8 cellular contexts compared by ENCODE assay signal in the genomic region with DNA sequence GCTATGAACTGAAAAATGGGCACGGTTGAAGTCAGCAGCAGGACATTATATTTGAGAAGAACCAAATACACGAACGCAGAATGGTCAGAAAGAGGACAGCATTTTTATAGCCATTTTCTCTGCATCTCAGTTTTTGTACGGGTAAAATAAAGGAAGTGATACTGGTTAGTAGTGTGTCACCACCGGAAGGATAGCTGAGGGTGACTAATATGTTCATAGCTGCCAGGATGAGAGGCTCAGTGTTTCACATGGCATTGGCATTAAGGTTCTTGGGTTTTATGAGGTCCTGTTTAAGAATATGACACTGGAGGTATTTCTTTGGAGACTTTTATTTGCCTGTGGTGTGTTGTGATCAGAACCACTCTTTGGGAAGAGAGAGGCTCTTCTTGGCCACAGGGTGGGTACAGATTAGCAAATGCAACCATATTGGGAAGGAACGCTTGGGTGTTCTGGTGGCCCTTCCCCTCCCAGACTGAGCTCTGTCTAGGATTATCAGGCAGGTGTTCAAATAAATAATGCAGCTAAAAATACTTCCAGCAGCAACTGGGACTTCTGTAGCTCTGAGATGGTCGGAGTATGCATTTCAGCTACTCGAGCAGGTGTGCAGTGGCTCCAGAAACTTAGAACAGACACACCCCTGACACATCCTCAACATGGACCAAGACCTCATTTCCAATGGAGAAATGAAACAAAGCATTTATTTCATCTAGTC.
DNase-seq lines count a peak whose midpoint lies in the region; ATAC-seq, FAIRE-seq and TF ChIP-seq lines count a peak whose summit lies in the region.

No MANE protein-coding gene starts in this region.

- no peak for TF ChIP-seq CTCF in RWPE1 (conservative IDR thresholded peaks at IDR 0.05; ENCODE audit: low read depth)

- H3K27ac ChIP-seq in RWPE1 (no peak overlapping the region), substantia nigra (ENCODE audit: low read depth, low read length, poor library complexity, severe bottlenecking) (no peak overlapping the region)

- peak overlapping the region; percentile 61 to 77 for H3K27ac Mint-ChIP-seq in natural killer cell treated with Interleukin-12 subunit alpha and Interleukin-12 subunit beta and Interleukin-15 and Interleukin-18, amount 100 ng/mL, for 72 hours

- H3K36me3 Mint-ChIP-seq in natural killer cell treated with Interleukin-12 subunit alpha and Interleukin-12 subunit beta and Interleukin-15 and Interleukin-18, amount 100 ng/mL, for 72 hours: no peaks in the 10 kb centered on the region

- peaks cover 33 to 41% of the 10 kb centered on the region in 2 donors for H3K4me1 Mint-ChIP-seq in natural killer cell treated with Interleukin-12 subunit alpha and Interleukin-12 subunit beta and Interleukin-15 and Interleukin-18, amount 100 ng/mL, for 72 hours (ENCODE audit: low read depth in 2 of 2)

- DNase-seq in RWPE1 (ENCODE audit: low spot score): peak; percentile 21
- DNase-seq in natural killer cell treated with Interleukin-12 subunit alpha and Interleukin-12 subunit beta and Interleukin-15 and Interleukin-18, amount 100 ng/mL, for 72 hours (ENCODE audit: low spot score): no peak
- DNase-seq in GM19239 (ENCODE audit: insufficient read length, low spot score): no peak
- no peak for DNase-seq in retina
- DNase-seq in NCI-H1092 treated with DMSO at 0.1 percent for 48 hours (lab: John Stamatoyannopoulos, UW): no peak
- DNase-seq in substantia nigra (lab: John Stamatoyannopoulos, UW): no peak

- POLR2A ChIA-PET in RWPE1 (lab: Yijun Ruan, JAX; ENCODE audit: low non-redundant PET): interaction anchor here (0.8 kb wide), 1 partner anchor 20 kb away, joined by 3 read pairs; no protein-coding TSS in a partner anchor

- peak overlapping the region; percentile 70 for H3K4me3 Mint-ChIP-seq in natural killer cell treated with Interleukin-12 subunit alpha and Interleukin-12 subunit beta and Interleukin-15 and Interleukin-18, amount 100 ng/mL, for 72 hours

- FAIRE-seq in GM19239 (lab: Jason Lieb, UNC): no peak

- H3K9me3 Mint-ChIP-seq in natural killer cell treated with Interleukin-12 subunit alpha and Interleukin-12 subunit beta and Interleukin-15 and Interleukin-18, amount 100 ng/mL, for 72 hours: peaks cover 2% of the 10 kb centered on the region

- ATAC-seq in GM18867 (IDR thresholded peaks at IDR 0.05; ENCODE audit: unreplicated experiment): peak; percentile 98
- ATAC-seq in HG02943 (IDR thresholded peaks at IDR 0.05; ENCODE audit: low read depth, unreplicated experiment): peak; percentile 71
- peak; percentile 88 to 91 for ATAC-seq in natural killer cell treated with Interleukin-12 subunit alpha and Interleukin-12 subunit beta and Interleukin-15 and Interleukin-18, amount 100 ng/mL, for 72 hours

- H3K27me3 Mint-ChIP-seq in natural killer cell treated with Interleukin-12 subunit alpha and Interleukin-12 subunit beta and Interleukin-15 and Interleukin-18, amount 100 ng/mL, for 72 hours: peaks cover 1 to 26% of the 10 kb centered on the region in 2 donors

- CTCF ChIA-PET in RWPE1 (lab: Yijun Ruan, JAX): no interaction called here
